In genomic region chr3:165169368-165169767, GRCh38 we compare ENCODE assay signal across 36 cellular contexts. TPM values are rescaled to one million over a fixed set of nuclear protein-coding genes. Genes with fewer than 3 reads are reported as not detected.
"Had no signal": no experiment of that assay in that cellular context is flagged by ENCODE, and none has a peak within 500 bp of the region (broad histone marks: within the 10 kb centered on the region; RNA-seq: fewer than 3 reads in every experiment).

No MANE protein-coding gene starts in this region.

- H3K4me2 ChIP-seq: PC-9 had no signal

- H3K27ac ChIP-seq: PC-9, RWPE1, SJCRH30, SK-N-MC had no signal

- DNase-seq: Kasumi-1, MG63, NCI-H1048, NCI-H1092 treated with DMSO at 0.1 percent for 48 hours, NCI-H1105 treated with DMSO at 0.1 percent for 48 hours, NCI-H1417, NCI-H1436, NCI-H146, NCI-H1694, NCI-H187, NCI-H1930, NCI-H2029 treated with DMSO at 0.1 percent for 48 hours, NCI-H2081 treated with DMSO at 0.1 percent for 48 hours, NCI-H2107, NCI-H2171, NCI-H226, NCI-H446 treated with DMSO at 0.1 percent for 48 hours, NCI-H510A, NCI-H524, NCI-H526, NCI-H69, NCI-H748 treated with DMSO at 0.1 percent for 48 hours, NCI-H82, PC-9, SHP77, SIG-M5, SJCRH30 had no signal

- H3K36me3 ChIP-seq: MG63, SJCRH30 had no signal

- H3K9me3 ChIP-seq: MG63, SJCRH30 had no signal

- H2AFZ ChIP-seq: PC-9 had no signal

- H3K4me1 ChIP-seq: SJCRH30 had no signal

- ATAC-seq: Panc1, Right ventricle myocardium inferior, SK-N-SH treated with all-trans-retinoic acid at 6 μM for 48 hours had no signal

- H3K27me3 ChIP-seq: MG63, SJCRH30 had no signal

- H3K4me3 ChIP-seq: MG63, PC-9, SJCRH30, SK-N-MC had no signal

RNA-seq across cellular contexts. Expression of gene SLITRK3, which starts 26.8 kb away (rescaled TPM):
- total RNA-seq: M059J, OCI-LY7, PC-9, Right ventricle myocardium inferior, RPMI7951, SJCRH30, SK-MEL-5 had no signal
